In the genomic region with DNA sequence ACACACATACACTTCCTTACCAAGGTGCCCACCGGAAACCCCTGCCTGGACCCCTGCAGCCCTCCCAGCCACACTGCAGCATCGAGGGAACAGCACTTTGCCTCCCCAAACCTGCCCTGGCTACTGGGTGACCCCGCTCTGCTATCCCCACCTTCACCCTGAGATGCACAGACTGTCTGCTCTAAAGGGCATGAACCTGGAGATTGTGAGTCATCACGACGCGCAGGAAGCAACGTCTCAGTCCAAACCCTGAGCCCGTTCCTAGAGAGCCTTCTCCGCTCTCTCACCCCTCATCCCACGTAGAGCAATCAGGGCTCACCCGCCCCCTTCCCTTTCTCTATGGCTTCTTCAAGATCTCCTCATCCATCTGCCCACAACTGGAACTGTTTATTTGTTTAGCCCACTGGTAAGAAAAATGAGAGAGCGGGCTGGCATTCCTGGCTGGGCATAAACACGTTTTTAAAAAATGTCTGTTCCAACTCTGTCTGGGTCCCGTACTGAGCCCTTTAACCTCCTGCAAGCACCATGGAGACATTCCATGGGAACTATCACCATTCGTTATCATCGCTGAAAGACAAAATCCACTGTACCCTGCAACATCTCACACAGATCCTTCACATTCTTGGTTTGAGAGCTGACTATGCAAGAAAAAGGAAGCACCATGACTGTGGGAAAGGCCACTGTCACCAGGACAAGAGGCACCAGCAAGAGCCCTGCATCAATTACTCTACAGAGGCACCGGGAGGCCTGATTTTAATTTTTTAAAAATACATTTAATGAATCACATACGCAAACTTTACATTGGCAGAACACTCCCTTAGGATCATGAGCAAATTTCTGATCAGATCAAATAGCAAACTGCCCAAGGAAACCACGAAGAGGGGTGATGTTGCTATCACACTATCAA, we compare ENCODE assay signal across 9 cellular contexts. TPM values are rescaled to one million over a fixed set of nuclear protein-coding genes. Genes with fewer than 3 reads are reported as not detected.
DNase-seq lines count a peak whose midpoint lies in the region; TF ChIP-seq lines count a peak whose summit lies in the region.
"Had no signal": no experiment of that assay in that cellular context is flagged by ENCODE, and none has a peak within 500 bp of the region (broad histone marks: within the 10 kb centered on the region; RNA-seq: fewer than 3 reads in every experiment).

No MANE protein-coding gene starts in this region.

- no peaks in the 10 kb centered on the region for H3K36me3 ChIP-seq in transverse colon

- peaks cover 25% of the 10 kb centered on the region for H3K36me3 Mint-ChIP-seq in brain

- in situ Hi-C loops in transverse colon (cut with MboI; ENCODE audit: low pct_ligation_motif_present in 1 of 4, low pct_unique_long_range_greater_than_20kb in 1 of 4, low sequenced_read_pairs in 3 of 4): no loop called here

- DNase-seq in NCI-H2227 (lab: John Stamatoyannopoulos, UW; ENCODE audit: unreplicated experiment) (peak; percentile 33), NCI-H2227 treated with DMSO at 0.1 percent for 48 hours (lab: John Stamatoyannopoulos, UW) (no peak), kidney glomerular epithelial cell (lab: John Stamatoyannopoulos, UW) (peak; percentile 51), transverse colon (no peak), NCI-H526 (lab: John Stamatoyannopoulos, UW) (no peak), iPS-NIHi7 (ENCODE audit: extremely low spot score) (no peak)
- DNase-seq in stimulated activated CD4-positive, alpha-beta T cell treated with anti-CD3 and anti-CD28 coated beads, Interleukin-12 subunit alpha, Interleukin-12 subunit beta, amount 100 ng/mL, for 4 hours: no peak
- DNase-seq: hippocampal formation had no signal

- intact Hi-C loops in transverse colon (cut with DNase I; ENCODE audit: low total_unique reads): no loop called here

- peak overlapping the region in 3 of 4 donors; percentile 13 to 42 (median 31) for H3K27ac ChIP-seq in transverse colon

- H3K9me3 ChIP-seq in transverse colon: no peaks in the 10 kb centered on the region

- peaks cover 24 to 59% (median 37%) of the 10 kb centered on the region in 4 donors for H3K4me1 ChIP-seq in transverse colon

- peaks cover 81% of the 10 kb centered on the region for H3K4me1 Mint-ChIP-seq in brain

- TF ChIP-seq EP300 in transverse colon (IDR thresholded peaks at IDR 0.05; ENCODE audit: low read depth): no peak

- peak overlapping the region in 2 of 5 experiments; percentile 3 to 5 for H3K4me3 Mint-ChIP-seq in brain

- no peaks in the 10 kb centered on the region for H3K27me3 ChIP-seq in transverse colon

- no peak for TF ChIP-seq CTCF in brain (conservative IDR thresholded peaks at IDR 0.05)
- no peak for TF ChIP-seq CTCF in transverse colon (IDR thresholded peaks at IDR 0.05)

- TF ChIP-seq POLR2A in transverse colon (IDR thresholded peaks at IDR 0.05): no peak

- no peaks in the 10 kb centered on the region for H3K27me3 Mint-ChIP-seq in brain

- H3K4me3 ChIP-seq in transverse colon: no peak overlapping the region

- 75 to 89% methylated on average over 3 to 19 of the region's 19 CpGs for WGBS in transverse colon (ENCODE audit: low coverage in 1 of 2), 2 donors

- peak overlapping the region in 3 of 5 experiments; percentile 32 to 87 (median 48) for H3K27ac Mint-ChIP-seq in brain

- H3K9me3 Mint-ChIP-seq in brain: peaks cover 0 to 6% (median 0%) of the 10 kb centered on the region in 5 experiments

RNA-seq across cellular contexts. Expression of a gene that starts 28.2 kb away (rescaled TPM):
- 7.6 TPM for polyA plus RNA-seq in brain (ENCODE audit: insufficient read depth, low read depth, low replicate concordance)
- 10 to 100 TPM; 12.3 to 23.7 (median 15.3) TPM for total RNA-seq in transverse colon

Comparison
In these comparisons a context has a peak if more than half of its experiments do, and no peak if none do; other contexts are left out.
1. DNase-seq: peak in NCI-H2227 (single experiment) and kidney glomerular epithelial cell (single experiment); none in NCI-H2227 treated with DMSO at 0.1 percent for 48 hours (single experiment), transverse colon (single experiment), NCI-H526 (0 of 2), iPS-NIHi7 (single experiment) and stimulated activated CD4-positive, alpha-beta T cell treated with anti-CD3 and anti-CD28 coated beads, Interleukin-12 subunit alpha, Interleukin-12 subunit beta, amount 100 ng/mL, for 4 hours (single experiment).